In the genomic region with DNA sequence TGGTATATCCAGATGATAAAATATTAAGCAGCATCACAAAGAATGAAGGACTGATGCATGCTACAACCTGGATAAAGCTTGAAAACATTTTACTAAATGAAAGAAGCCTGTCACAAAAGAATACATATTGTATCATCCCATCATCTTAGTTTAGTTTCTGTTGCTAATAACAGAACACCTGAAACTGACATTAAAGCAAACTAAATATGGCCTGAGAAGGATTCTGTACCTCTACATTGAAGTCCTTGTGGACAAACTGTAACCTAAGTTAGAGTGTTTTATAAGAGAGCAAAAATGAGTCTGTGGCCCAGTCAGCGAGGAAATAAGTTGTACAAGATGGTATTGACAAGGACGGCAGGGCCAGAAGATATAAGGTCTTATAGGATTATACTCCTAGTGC, we compare ENCODE assay signal across 6 cellular contexts.
"Had no signal": no experiment of that assay in that cellular context is flagged by ENCODE, and none has a peak within 500 bp of the region (broad histone marks: within the 10 kb centered on the region; RNA-seq: fewer than 3 reads in every experiment).

No MANE protein-coding gene starts in this region.

- H3K4me3 ChIP-seq: K562 had no signal

- ATAC-seq: HepG2, K562 had no signal

- DNase-seq: IMR-90, KBM-7, KG1 had no signal

- H3K27ac ChIP-seq: HL-60 had no signal
